1 cellular context compared by ENCODE assay signal in genomic region chrX:55119712-55120111, GRCh38.
TF ChIP-seq lines count a peak whose summit lies in the region.

No MANE protein-coding gene starts in this region.

TF ChIP-seq in SK-N-SH treated with all-trans-retinoic acid at 6 μM for 48 hours, 23 proteins besides CTCF, POLR2A, EP300 and RAD21 (continued from another document):
- TF ChIP-seq GLIS3 (CRISPR knock-in tag; IDR thresholded peaks at IDR 0.05), result no peak
- TF ChIP-seq CREB5 (CRISPR knock-in tag; IDR thresholded peaks at IDR 0.05; ENCODE audit: low read depth), result no peak
- no peak for TF ChIP-seq ZNF70 (CRISPR knock-in tag; IDR thresholded peaks at IDR 0.05)
